2 cellular contexts compared by ENCODE assay signal in genomic region chr2:127663566-127664064, GRCh38.
TF ChIP-seq lines count a peak whose summit lies in the region.

No MANE protein-coding gene starts in this region.

TF ChIP-seq in liver, 16 proteins besides CTCF, POLR2A, EP300 and RAD21:
- TF ChIP-seq JUND (IDR thresholded peaks at IDR 0.05): no peak
- TF ChIP-seq TAF1 (conservative IDR thresholded peaks at IDR 0.05): no peak

TF ChIP-seq in HepG2, 621 proteins besides CTCF, POLR2A, EP300 and RAD21:
- TF ChIP-seq ZNF225 (CRISPR knock-in tag; IDR thresholded peaks at IDR 0.05): no peak
- TF ChIP-seq ZMAT5 (CRISPR knock-in tag; IDR thresholded peaks at IDR 0.05; ENCODE audit: borderline replicate concordance, low read depth): no peak
- no peak for TF ChIP-seq PBX3 (CRISPR knock-in tag; IDR thresholded peaks at IDR 0.05; ENCODE audit: borderline replicate concordance)
- TF ChIP-seq ZNF724P (CRISPR knock-in tag; IDR thresholded peaks at IDR 0.05; ENCODE audit: borderline replicate concordance): no peak
- no peak for TF ChIP-seq TSC22D2 (CRISPR knock-in tag; IDR thresholded peaks at IDR 0.05; ENCODE audit: borderline replicate concordance)
- TF ChIP-seq RNF2 (conservative IDR thresholded peaks at IDR 0.05; ENCODE audit: low read depth): no peak
- no peak for TF ChIP-seq U2AF2 (IDR thresholded peaks at IDR 0.05; ENCODE audit: low read depth, low read length)
- no peak for TF ChIP-seq ETS1 (CRISPR knock-in tag; IDR thresholded peaks at IDR 0.05)
- TF ChIP-seq NFE2L2 (IDR thresholded peaks at IDR 0.05; ENCODE audit: low read length): no peak
- TF ChIP-seq, protein P1, sequence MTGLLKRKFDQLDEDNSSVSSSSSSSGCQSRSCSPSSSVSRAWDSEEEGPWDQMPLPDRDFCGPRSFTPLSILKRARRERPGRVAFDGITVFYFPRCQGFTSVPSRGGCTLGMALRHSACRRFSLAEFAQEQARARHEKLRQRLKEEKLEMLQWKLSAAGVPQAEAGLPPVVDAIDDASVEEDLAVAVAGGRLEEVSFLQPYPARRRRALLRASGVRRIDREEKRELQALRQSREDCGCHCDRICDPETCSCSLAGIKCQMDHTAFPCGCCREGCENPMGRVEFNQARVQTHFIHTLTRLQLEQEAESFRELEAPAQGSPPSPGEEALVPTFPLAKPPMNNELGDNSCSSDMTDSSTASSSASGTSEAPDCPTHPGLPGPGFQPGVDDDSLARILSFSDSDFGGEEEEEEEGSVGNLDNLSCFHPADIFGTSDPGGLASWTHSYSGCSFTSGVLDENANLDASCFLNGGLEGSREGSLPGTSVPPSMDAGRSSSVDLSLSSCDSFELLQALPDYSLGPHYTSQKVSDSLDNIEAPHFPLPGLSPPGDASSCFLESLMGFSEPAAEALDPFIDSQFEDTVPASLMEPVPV (CRISPR knock-in tag; IDR thresholded peaks at IDR 0.05): no peak
- TF ChIP-seq, protein P2, sequence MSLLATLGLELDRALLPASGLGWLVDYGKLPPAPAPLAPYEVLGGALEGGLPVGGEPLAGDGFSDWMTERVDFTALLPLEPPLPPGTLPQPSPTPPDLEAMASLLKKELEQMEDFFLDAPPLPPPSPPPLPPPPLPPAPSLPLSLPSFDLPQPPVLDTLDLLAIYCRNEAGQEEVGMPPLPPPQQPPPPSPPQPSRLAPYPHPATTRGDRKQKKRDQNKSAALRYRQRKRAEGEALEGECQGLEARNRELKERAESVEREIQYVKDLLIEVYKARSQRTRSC (CRISPR knock-in tag; IDR thresholded peaks at IDR 0.05; ENCODE audit: low read depth): no peak
- TF ChIP-seq, protein P3, sequence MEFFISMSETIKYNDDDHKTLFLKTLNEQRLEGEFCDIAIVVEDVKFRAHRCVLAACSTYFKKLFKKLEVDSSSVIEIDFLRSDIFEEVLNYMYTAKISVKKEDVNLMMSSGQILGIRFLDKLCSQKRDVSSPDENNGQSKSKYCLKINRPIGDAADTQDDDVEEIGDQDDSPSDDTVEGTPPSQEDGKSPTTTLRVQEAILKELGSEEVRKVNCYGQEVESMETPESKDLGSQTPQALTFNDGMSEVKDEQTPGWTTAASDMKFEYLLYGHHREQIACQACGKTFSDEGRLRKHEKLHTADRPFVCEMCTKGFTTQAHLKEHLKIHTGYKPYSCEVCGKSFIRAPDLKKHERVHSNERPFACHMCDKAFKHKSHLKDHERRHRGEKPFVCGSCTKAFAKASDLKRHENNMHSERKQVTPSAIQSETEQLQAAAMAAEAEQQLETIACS (CRISPR knock-in tag; IDR thresholded peaks at IDR 0.05): no peak
- TF ChIP-seq RCOR2 (CRISPR knock-in tag; IDR thresholded peaks at IDR 0.05): no peak
- no peak for TF ChIP-seq MTERF4 (CRISPR knock-in tag; IDR thresholded peaks at IDR 0.05)
- no peak for TF ChIP-seq SP5 (CRISPR knock-in tag; IDR thresholded peaks at IDR 0.05; ENCODE audit: borderline replicate concordance, low read depth)
- TF ChIP-seq XBP1 (CRISPR knock-in tag; IDR thresholded peaks at IDR 0.05): no peak
